Comparison of ENCODE assay signal across 29 cellular contexts in genomic region chr7:126839624-126840023, GRCh38.
"Had no signal": no experiment of that assay in that cellular context is flagged by ENCODE, and none has a peak within 500 bp of the region (broad histone marks: within the 10 kb centered on the region; RNA-seq: fewer than 3 reads in every experiment).

No MANE protein-coding gene starts in this region.

- H3K36me3 ChIP-seq: esophagus muscularis mucosa, gastrocnemius medialis, heart left ventricle, WERI-Rb-1 had no signal

- H3K4me3 ChIP-seq: esophagus muscularis mucosa, gastrocnemius medialis, heart left ventricle had no signal

- ATAC-seq: activated CD4-positive, CD25-positive, alpha-beta regulatory T cell treated with anti-CD3 and anti-CD28 coated beads, Interleukin-2, amount 50 U/mL, for 24 hours; activated CD8-positive, alpha-beta T cell treated with anti-CD3 and anti-CD28 coated beads for 36 hours; activated T-cell treated with anti-CD3 and anti-CD28 coated beads, Interleukin-2, amount 50 U/mL, for 4 hours; activated T-helper 17 cell treated with anti-CD3 and anti-CD28 coated beads, Interleukin-2, amount 50 U/mL, for 72 hours; effector memory CD8-positive, alpha-beta T cell; foreskin keratinocyte; gastrocnemius medialis; heart left ventricle; T-helper 17 cell had no signal

- H3K27ac ChIP-seq: esophagus muscularis mucosa, foreskin keratinocyte, gastrocnemius medialis, heart left ventricle, WERI-Rb-1 had no signal

- H3K9me3 ChIP-seq: esophagus muscularis mucosa, gastrocnemius medialis, heart left ventricle had no signal

- DNase-seq: activated B cell treated with CpG ODN at 0.5 μM for 24 hours; activated CD4-positive, alpha-beta T cell treated with anti-CD3 and anti-CD28 coated beads for 48 hours; activated CD4-positive, alpha-beta T cell treated with anti-CD3 and anti-CD28 coated beads, Interleukin-2, amount 50 U/mL, for 1 hour; activated CD4-positive, alpha-beta T cell treated with anti-CD3 and anti-CD28 coated beads, Interleukin-2, amount 50 U/mL, for 48 hours; activated CD8-positive, alpha-beta memory T cell treated with anti-CD3 and anti-CD28 coated beads for 24 hours; activated CD8-positive, alpha-beta T cell treated with anti-CD3 and anti-CD28 coated beads for 36 hours; activated effector memory CD4-positive, alpha-beta T cell treated with Interleukin-2 at 50 U/mL for 16 hours; activated gamma-delta T cell treated with Interleukin-2 at 50 U/mL for 16 hours; activated naive CD4-positive, alpha-beta T cell treated with anti-CD3 and anti-CD28 coated beads, Interleukin-2, amount 50 U/mL, for 16 hours; activated naive CD4-positive, alpha-beta T cell treated with Interleukin-2 at 50 U/mL for 16 hours; activated T-cell treated with anti-CD3 and anti-CD28 coated beads, Interleukin-2, amount 50 U/mL, for 4 hours; amniotic stem cell; anterior cingulate cortex; caudate nucleus; cortex of kidney; dermis blood vessel endothelial cell; effector CD4-positive, alpha-beta T cell; effector memory CD8-positive, alpha-beta T cell; erythroblast; foreskin keratinocyte; gastrocnemius medialis; glutamatergic neuron; heart left ventricle; T-helper 17 cell; T1000; WERI-Rb-1 had no signal

- H3K4me1 ChIP-seq: esophagus muscularis mucosa, foreskin keratinocyte, gastrocnemius medialis, heart left ventricle had no signal

- H3K27me3 ChIP-seq: esophagus muscularis mucosa, foreskin keratinocyte, gastrocnemius medialis had no signal
